8 cellular contexts compared by ENCODE assay signal in the genomic region with DNA sequence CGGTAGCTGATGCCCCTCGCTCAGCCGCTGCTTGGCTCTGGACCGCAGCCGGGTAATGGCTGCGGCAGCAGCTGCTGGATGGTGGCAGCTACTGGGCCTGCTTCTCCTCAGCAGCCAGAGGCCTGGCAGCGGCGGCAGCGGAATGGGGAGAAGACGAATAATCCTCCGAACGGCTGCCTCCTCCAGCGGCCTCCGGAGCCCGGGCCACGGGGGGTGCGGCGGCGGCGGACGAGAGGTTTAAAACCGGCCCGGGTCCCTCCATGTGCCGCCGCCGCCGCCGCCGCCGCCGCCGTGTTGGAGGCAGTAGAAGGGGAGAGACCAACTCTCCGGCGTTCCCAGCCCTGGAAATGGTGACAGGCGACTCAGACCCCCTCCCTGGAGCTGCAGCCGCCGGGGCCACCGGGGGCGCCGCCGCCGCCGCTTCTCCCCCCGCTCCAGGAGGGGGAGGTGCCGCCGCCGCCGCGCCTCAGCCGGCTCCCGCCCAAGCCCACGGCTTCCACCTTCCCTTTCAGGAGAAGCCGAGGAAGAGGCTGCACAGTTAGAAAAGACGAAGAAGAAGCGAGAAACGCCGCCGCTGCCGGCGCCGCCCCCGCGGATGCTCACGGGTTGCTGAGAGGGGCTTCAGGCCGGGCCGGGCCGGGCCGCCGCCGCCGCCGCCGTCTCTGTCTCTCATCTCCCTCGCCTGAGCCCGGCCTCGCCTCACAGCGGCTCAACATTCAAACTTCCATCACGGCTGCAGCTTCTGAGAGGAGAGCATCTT.
DNase-seq lines count a peak whose midpoint lies in the region; ATAC-seq and TF ChIP-seq lines count a peak whose summit lies in the region.

No MANE protein-coding gene starts in this region.

- no peak for TF ChIP-seq CTCF in CD14-positive monocyte (IDR thresholded peaks at IDR 0.05)
- TF ChIP-seq CTCF in SU-DHL-6 (IDR thresholded peaks at IDR 0.05; ENCODE audit: insufficient read depth, low read length, poor library complexity, severe bottlenecking), result no peak
- no peak for TF ChIP-seq CTCF in body of pancreas (IDR thresholded peaks at IDR 0.05)

- H3K4me3 ChIP-seq in SU-DHL-6 (ENCODE audit: insufficient read depth, low read length, poor library complexity, severe bottlenecking) (peak overlapping the region; percentile 28), body of pancreas (peak overlapping the region; percentile 5 to 46), iPS-20b (ENCODE audit: low read length) (peak overlapping the region; percentile 80), skeletal muscle satellite cell (ENCODE audit: low read length) (peak overlapping the region; percentile 69)

- H3F3A ChIP-seq in SU-DHL-6 (ENCODE audit: insufficient read depth), result no peaks in the 10 kb centered on the region

- H3K36me3 Mint-ChIP-seq in CD14-positive monocyte, result no peaks in the 10 kb centered on the region

- peak in 1 of 3 donors; percentile 32 for TF ChIP-seq POLR2A in body of pancreas (IDR thresholded peaks at IDR 0.05)

- H3K27me3 Mint-ChIP-seq in CD14-positive monocyte (ENCODE audit: low read depth in 3 of 3), result peaks cover 8 to 43% (median 28%) of the 10 kb centered on the region in 3 donors

- no peak overlapping the region for H3K27ac ChIP-seq in SU-DHL-6 (ENCODE audit: low read depth, low read length)
- H3K27ac ChIP-seq in body of pancreas, result peak overlapping the region in 3 of 4 donors; percentile 28 to 51 (median 49)
- H3K27ac ChIP-seq in iPS-20b (ENCODE audit: low read length), result no peak overlapping the region

- H3K27ac Mint-ChIP-seq in CD14-positive monocyte, result peak overlapping the region in 3 of 7 donors; percentile 47 to 83 (median 48)

- peaks cover 12% of the 10 kb centered on the region for H3K4me1 Mint-ChIP-seq in CD14-positive monocyte

- 2 to 5% methylated on average over 26 to 58 of the region's 78 CpGs for WGBS in body of pancreas, 2 donors

- H3K4me2 ChIP-seq in SU-DHL-6 (ENCODE audit: low read depth, low read length, poor library complexity, severe bottlenecking), result peak overlapping the region; percentile 55
- H3K4me2 ChIP-seq in skeletal muscle satellite cell (ENCODE audit: low read length), result peak overlapping the region; percentile 79

- no peaks in the 10 kb centered on the region for H3K36me3 ChIP-seq in SU-DHL-6 (ENCODE audit: low read length)
- no peaks in the 10 kb centered on the region for H3K36me3 ChIP-seq in body of pancreas (replicated peaks in 1 of 2; ENCODE audit: insufficient read depth in 1 of 2, low read depth in 2 of 2)
- no peaks in the 10 kb centered on the region for H3K36me3 ChIP-seq in iPS-20b (ENCODE audit: insufficient read depth, low read depth, low read length)
- H3K36me3 ChIP-seq in skeletal muscle satellite cell (ENCODE audit: insufficient read depth, low read length), result no peaks in the 10 kb centered on the region

- H3K79me2 ChIP-seq in SU-DHL-6 (ENCODE audit: insufficient read depth, low read length), result no peaks in the 10 kb centered on the region

- peak overlapping the region; percentile 88 for H2AFZ ChIP-seq in SU-DHL-6 (ENCODE audit: low read depth, low read length, severe bottlenecking)

- H3K27me3 ChIP-seq in SU-DHL-6 (ENCODE audit: low read length), result no peaks in the 10 kb centered on the region
- peaks cover 0 to 5% of the 10 kb centered on the region in 2 donors for H3K27me3 ChIP-seq in body of pancreas
- H3K27me3 ChIP-seq in iPS-20b (ENCODE audit: insufficient read depth, low read length), result no peaks in the 10 kb centered on the region
- H3K27me3 ChIP-seq in skeletal muscle satellite cell (ENCODE audit: control insufficient read depth, insufficient read depth, low read length), result peaks cover 57% of the 10 kb centered on the region

- H3K9ac ChIP-seq in SU-DHL-6 (ENCODE audit: low read length) (peak overlapping the region; percentile 39; the same call in 1 of the 2 replicates), iPS-20b (ENCODE audit: low read depth, low read length) (peak overlapping the region; percentile 76; the same call in 1 of the 2 replicates), skeletal muscle satellite cell (ENCODE audit: low read depth, low read length) (no peak overlapping the region)

- intact Hi-C loops in CD14-positive monocyte (cut with micrococcal nuclease) (no loop called here), body of pancreas (cut with DNase I) (no loop called here)

- H3K9me3 Mint-ChIP-seq in CD14-positive monocyte, result peaks cover 0 to 3% (median under 1%) of the 10 kb centered on the region in 7 donors

- H3K4me1 ChIP-seq in body of pancreas, result peaks cover 12% of the 10 kb centered on the region
- H3K4me1 ChIP-seq in iPS-20b (ENCODE audit: insufficient read depth, low read length), result peaks cover 8% of the 10 kb centered on the region; the same call in 1 of the 2 replicates
- H3K4me1 ChIP-seq in skeletal muscle satellite cell (ENCODE audit: control insufficient read depth, insufficient read depth, low read length), result no peaks in the 10 kb centered on the region

- H3K9me3 ChIP-seq in SU-DHL-6 (ENCODE audit: insufficient read depth, low read length) (no peaks in the 10 kb centered on the region), body of pancreas (no peaks in the 10 kb centered on the region), iPS-20b (ENCODE audit: insufficient read depth, low read depth, low read length) (no peaks in the 10 kb centered on the region), skeletal muscle satellite cell (replicated peaks; ENCODE audit: low read length) (no peaks in the 10 kb centered on the region)

- peak overlapping the region; percentile 79 to 96 for H3K4me3 Mint-ChIP-seq in CD14-positive monocyte

- DNase-seq in CD14-positive monocyte (ENCODE audit: low spot score) (peak; percentile 44), body of pancreas (peak; percentile 10 to 49 (median 28))

- H4K20me1 ChIP-seq in SU-DHL-6 (ENCODE audit: low read depth, low read length), result no peaks in the 10 kb centered on the region

- no peaks in the 10 kb centered on the region for H3K9me2 ChIP-seq in SU-DHL-6 (replicated peaks; ENCODE audit: insufficient read depth, low read length)

- ATAC-seq in HG03460 (IDR thresholded peaks at IDR 0.05; ENCODE audit: unreplicated experiment), result peak; percentile 42
- ATAC-seq in body of pancreas, result peak; percentile 82
- ATAC-seq in GM18520 (IDR thresholded peaks at IDR 0.05; ENCODE audit: unreplicated experiment), result no peak
- no peak for ATAC-seq in GM19395 (IDR thresholded peaks at IDR 0.05; ENCODE audit: unreplicated experiment)

Comparison
In these comparisons a context has a peak if more than half of its experiments do, and no peak if none do; other contexts are left out.
1. ATAC-seq: peak in HG03460 (single experiment) and body of pancreas (single experiment); none in GM18520 (single experiment) and GM19395 (single experiment).
2. H3K27ac ChIP-seq: peak in body of pancreas (3 of 4); none in SU-DHL-6 (single experiment) and iPS-20b (single experiment).
3. H3K4me3 ChIP-seq: peak in every context shown above with its lines; median percentile 80 in iPS-20b; 69 in skeletal muscle satellite cell; 28 in SU-DHL-6; 26 in body of pancreas.